Comparison of ENCODE assay signal across 25 cellular contexts in the genomic region with DNA sequence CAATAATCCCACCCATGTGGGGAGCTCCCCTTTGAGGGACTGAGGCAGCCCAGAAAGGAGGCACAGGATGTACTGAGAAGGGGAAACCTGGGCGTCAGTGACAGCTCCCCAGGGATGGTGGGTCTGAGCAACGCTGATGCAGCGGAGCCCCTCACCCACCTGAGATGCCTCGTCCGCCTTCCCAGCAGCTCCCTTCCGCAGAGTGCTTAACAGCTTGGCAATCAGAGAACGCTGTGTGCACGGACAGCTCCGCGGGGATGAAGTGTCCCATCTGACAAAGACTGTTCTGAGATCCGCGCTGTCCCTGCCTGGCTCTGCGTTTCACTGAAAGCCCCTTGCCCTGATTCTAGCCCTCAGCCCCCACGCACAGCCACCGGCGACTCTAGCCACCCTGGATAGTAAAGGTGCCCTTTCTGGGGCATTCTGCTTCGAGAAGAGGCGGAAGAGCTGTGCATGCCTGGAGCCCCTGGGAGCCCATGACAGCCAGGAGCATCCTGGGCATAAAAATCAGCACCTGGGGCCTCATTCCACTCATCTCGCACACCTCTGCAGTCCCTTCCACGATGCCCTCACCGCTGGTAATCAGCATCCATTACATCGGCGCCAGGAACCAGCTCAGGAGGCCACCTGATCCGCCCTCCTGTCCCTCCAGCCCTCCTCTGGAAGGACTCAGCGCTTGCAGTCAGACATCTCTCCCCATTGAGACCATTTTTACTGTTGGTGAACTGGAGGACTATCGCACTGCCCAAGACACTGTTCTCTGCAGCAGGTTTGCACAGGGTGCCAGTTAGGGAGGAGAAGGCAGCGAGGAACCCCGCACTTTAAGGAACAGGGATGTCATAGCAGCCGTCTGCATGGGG. TPM values are rescaled to one million over a fixed set of nuclear protein-coding genes. Genes with fewer than 3 reads are reported as not detected.
DNase-seq lines count a peak whose midpoint lies in the region; ATAC-seq and TF ChIP-seq lines count a peak whose summit lies in the region.
"Had no signal": no experiment of that assay in that cellular context is flagged by ENCODE, and none has a peak within 500 bp of the region (broad histone marks: within the 10 kb centered on the region; RNA-seq: fewer than 3 reads in every experiment).

No MANE protein-coding gene starts in this region.

- H3K4me1 ChIP-seq in ES-I3 (ENCODE audit: insufficient read depth, low read length) (peaks cover 28% of the 10 kb centered on the region), RWPE2 (ENCODE audit: insufficient read depth, poor library complexity, severe bottlenecking) (peaks cover 23% of the 10 kb centered on the region), iPS-15b (ENCODE audit: control insufficient read depth, insufficient read depth, low read length) (peaks cover 21% of the 10 kb centered on the region)

- H3K9ac ChIP-seq in ES-I3 (ENCODE audit: low read depth, low read length): peak overlapping the region; percentile 29; the same call in 1 of the 2 replicates
- H3K9ac ChIP-seq in iPS-15b (ENCODE audit: low read depth, low read length): no peak overlapping the region

- H3K4me3 ChIP-seq in RWPE2 (ENCODE audit: severe bottlenecking) (no peak overlapping the region), iPS-15b (ENCODE audit: low read depth, low read length) (peak overlapping the region; percentile 5)
- H3K4me3 ChIP-seq: SK-N-MC, testis had no signal

- H3K27me3 ChIP-seq in RWPE2 (ENCODE audit: insufficient read depth, poor library complexity, severe bottlenecking) (no peaks in the 10 kb centered on the region), iPS-15b (ENCODE audit: control insufficient read depth, insufficient read depth, low read length) (peaks cover 83% of the 10 kb centered on the region)
- H3K27me3 ChIP-seq: testis had no signal

- no peak for DNase-seq in RWPE2 (ENCODE audit: low spot score)
- peak; percentile 69 for DNase-seq in posterior vena cava (ENCODE audit: low spot score)
- DNase-seq in stimulated activated CD8-positive, alpha-beta memory T cell treated with anti-CD3 and anti-CD28 coated beads, Interleukin-4, amount 100 ng/mL, for 48 hours: no peak
- no peak for DNase-seq in midbrain (lab: John Stamatoyannopoulos, UW)
- DNase-seq: activated B cell treated with CpG ODN at 0.5 μM for 24 hours; activated CD4-positive, alpha-beta memory T cell treated with anti-CD3 and anti-CD28 coated beads, Interleukin-2, amount 10 ng/mL, durations not matched to agents 7 days and 5 days; activated naive CD4-positive, alpha-beta T cell; activated T-cell treated with anti-CD3 and anti-CD28 coated beads, Interleukin-2, amount 50 U/mL, for 1 hour; CD8-positive, alpha-beta memory T cell; central memory CD4-positive, alpha-beta T cell; DMS79; dorsolateral prefrontal cortex; foreskin melanocyte; Kasumi-1; left colon; NCI-H1048; NCI-H1930; nucleus accumbens; testis had no signal

- ATAC-seq in RWPE2 (ENCODE audit: low read depth): no peak
- ATAC-seq in HG03095 (IDR thresholded peaks at IDR 0.05; ENCODE audit: unreplicated experiment): no peak
- ATAC-seq: left colon had no signal

- H3K36me3 ChIP-seq in ES-I3 (ENCODE audit: insufficient read depth, low read length): no peaks in the 10 kb centered on the region
- H3K36me3 ChIP-seq in RWPE2 (ENCODE audit: low read depth): no peaks in the 10 kb centered on the region
- no peaks in the 10 kb centered on the region for H3K36me3 ChIP-seq in iPS-15b (ENCODE audit: control insufficient read depth, insufficient read depth, low read length)

- H3K9me3 ChIP-seq in ES-I3 (ENCODE audit: control insufficient read depth, insufficient read depth, low read length): no peaks in the 10 kb centered on the region
- no peaks in the 10 kb centered on the region for H3K9me3 ChIP-seq in RWPE2 (ENCODE audit: severe bottlenecking)
- no peaks in the 10 kb centered on the region for H3K9me3 ChIP-seq in iPS-15b (ENCODE audit: control insufficient read depth, insufficient read depth, low read length)
- H3K9me3 ChIP-seq: testis had no signal

- no peak for TF ChIP-seq CTCF in RWPE2 (IDR thresholded peaks at IDR 0.05; ENCODE audit: poor library complexity, severe bottlenecking)

- H3K27ac ChIP-seq in RWPE2 (ENCODE audit: poor library complexity, severe bottlenecking): peak overlapping the region; percentile 72
- H3K27ac ChIP-seq: SK-N-MC, testis had no signal

- intact Hi-C loops in posterior vena cava (cut with DNase I): no loop called here

RNA-seq across cellular contexts. Expression of a gene that starts 10.7 kb away (rescaled TPM):
- total RNA-seq in posterior vena cava: 1 to 10 TPM in 1 of 2 donors, under 1 TPM in 1; 0.52 to 1.9 TPM
- total RNA-seq: activated B cell treated with CpG ODN at 0.5 μM for 24 hours; activated CD4-positive, alpha-beta memory T cell treated with anti-CD3 and anti-CD28 coated beads, Interleukin-2, amount 10 ng/mL, durations not matched to agents 7 days and 5 days; HT1080; NCI-H460 had no signal

RNA-seq across cellular contexts. Expression of a gene that starts 34.8 kb away (rescaled TPM):
- not detected for total RNA-seq in posterior vena cava
- total RNA-seq: activated B cell treated with CpG ODN at 0.5 μM for 24 hours; activated CD4-positive, alpha-beta memory T cell treated with anti-CD3 and anti-CD28 coated beads, Interleukin-2, amount 10 ng/mL, durations not matched to agents 7 days and 5 days; CD8-positive, alpha-beta memory T cell; HT1080; left colon; NCI-H460 had no signal

RNA-seq across cellular contexts. Expression of a gene that starts 40.8 kb away (rescaled TPM):
- not detected for total RNA-seq in posterior vena cava
- total RNA-seq: activated B cell treated with CpG ODN at 0.5 μM for 24 hours; activated CD4-positive, alpha-beta memory T cell treated with anti-CD3 and anti-CD28 coated beads, Interleukin-2, amount 10 ng/mL, durations not matched to agents 7 days and 5 days; CD8-positive, alpha-beta memory T cell; HT1080; NCI-H460 had no signal
